10 cellular contexts compared by ENCODE assay signal in genomic region chr19:12834976-12835757, GRCh38. TPM values are rescaled to one million over a fixed set of nuclear protein-coding genes. Genes with fewer than 3 reads are reported as not detected.
DNase-seq lines count a peak whose midpoint lies in the region; TF ChIP-seq lines count a peak whose summit lies in the region.
"Had no signal": no experiment of that assay in that cellular context is flagged by ENCODE, and none has a peak within 500 bp of the region (broad histone marks: within the 10 kb centered on the region; RNA-seq: fewer than 3 reads in every experiment).

No MANE protein-coding gene starts in this region.

- peaks cover 7% of the 10 kb centered on the region for H3K36me3 Mint-ChIP-seq in glutamatergic neuron (ENCODE audit: unreplicated experiment)

- in situ Hi-C loops in ACHN (cut with HindIII; ENCODE audit: low pct_ligation_motif_present, low pct_unique_long_range_greater_than_20kb, low sequenced_read_pairs) (no loop called here), G401 (cut with HindIII; ENCODE audit: low sequenced_read_pairs) (no loop called here)

- H3K27me3 Mint-ChIP-seq in glutamatergic neuron (ENCODE audit: unreplicated experiment), result peaks cover 35% of the 10 kb centered on the region

- no peak overlapping the region for H3K27ac Mint-ChIP-seq in glutamatergic neuron (ENCODE audit: unreplicated experiment)

- H3K4me1 Mint-ChIP-seq in glutamatergic neuron (ENCODE audit: low read depth, unreplicated experiment), result peaks cover 38% of the 10 kb centered on the region

- H3K4me3 Mint-ChIP-seq in glutamatergic neuron (ENCODE audit: unreplicated experiment), result peak overlapping the region; percentile 89

- peak; percentile 24 for DNase-seq in ACHN
- peak; percentile 72 for DNase-seq in G401 (ENCODE audit: low spot score)
- peak; percentile 77 for DNase-seq in glutamatergic neuron
- DNase-seq in activated CD4-positive, CD25-positive, alpha-beta regulatory T cell treated with anti-CD3 and anti-CD28 coated beads, Interleukin-2, amount 50 U/mL, for 72 hours, result no peak
- DNase-seq in ureter (ENCODE audit: low spot score), result no peak
- no peak for DNase-seq in AML-193 (lab: John Stamatoyannopoulos, UW)
- no peak for DNase-seq in NCI-H446 treated with DMSO at 0.1 percent for 48 hours (lab: John Stamatoyannopoulos, UW)
- DNase-seq: MV-4-11 had no signal

- TF ChIP-seq CTCF in glutamatergic neuron (IDR thresholded peaks at IDR 0.05; ENCODE audit: partially characterized antibody, unreplicated experiment), result no peak

- peaks cover 25% of the 10 kb centered on the region for H3K9me3 Mint-ChIP-seq in glutamatergic neuron (ENCODE audit: unreplicated experiment)

TF ChIP-seq in PFSK-1, 5 proteins besides CTCF, POLR2A, EP300 and RAD21:
- TF ChIP-seq REST (IDR thresholded peaks at IDR 0.05; ENCODE audit: insufficient read depth in 1 of 2, low read depth in 2 of 2, low read length in 2 of 2) (no peak), TAF1 (IDR thresholded peaks at IDR 0.05; ENCODE audit: borderline replicate concordance, insufficient read depth, low read length) (no peak), SIN3A (IDR thresholded peaks at IDR 0.05; ENCODE audit: borderline replicate concordance, insufficient read depth, low read length) (no peak), POLR2AphosphoS5 (IDR thresholded peaks at IDR 0.05; ENCODE audit: low read depth, low read length) (peak; percentile 41; the same call in 1 of the 2 replicates), FOXP2 (optimal IDR thresholded peaks at IDR 0.05; ENCODE audit: borderline replicate concordance, extremely low read depth, extremely low read length, insufficient read depth) (peak; percentile 48)

RNA-seq across cellular contexts. Expression of gene RTBDN, which starts 0.8 kb away (rescaled TPM):
- 5.7 and 8.0 TPM in 2 replicates for total RNA-seq in G401 (2014; rRNA removed; shearing (Covaris generic))
- polyA plus RNA-seq in PFSK-1 (2012; ENCODE audit: insufficient read length, low read depth), result 53.5 TPM
- total RNA-seq in glutamatergic neuron (ENCODE audit: unreplicated experiment), result 4.8 TPM
- total RNA-seq in ureter, result not detected
- total RNA-seq: lung had no signal
- polyA plus RNA-seq: lung had no signal

RNA-seq across cellular contexts. Expression of gene MAST1, which starts 3.1 kb away (rescaled TPM):
- 20.4 and 22.6 TPM in 2 replicates for total RNA-seq in G401 (2014; rRNA removed; shearing (Covaris generic))
- 81.7 TPM for polyA plus RNA-seq in PFSK-1 (2012; ENCODE audit: insufficient read length, low read depth)
- 230 TPM for total RNA-seq in glutamatergic neuron (ENCODE audit: unreplicated experiment)
- total RNA-seq in ureter, result 0.36 TPM

RNA-seq across cellular contexts. Expression of gene RNASEH2A, which starts 28.8 kb away (rescaled TPM):
- 69.1 and 124 TPM in 2 replicates for total RNA-seq in G401 (2014; rRNA removed; shearing (Covaris generic))
- 25.0 TPM for polyA plus RNA-seq in PFSK-1 (2012; ENCODE audit: insufficient read length, low read depth)
- total RNA-seq in glutamatergic neuron (ENCODE audit: unreplicated experiment), result 16.7 TPM
- total RNA-seq in ureter, result 8.8 TPM

RNA-seq across cellular contexts. Expression of gene THSD8, which starts 33.3 kb away (rescaled TPM):
- total RNA-seq in G401 (2014; rRNA removed; shearing (Covaris generic)), result not detected in 2 replicates
- polyA plus RNA-seq in PFSK-1 (2012; ENCODE audit: insufficient read length, low read depth), result 9.4 TPM
- total RNA-seq in glutamatergic neuron (ENCODE audit: unreplicated experiment), result 14.4 TPM
- 4.4 TPM for total RNA-seq in ureter

RNA-seq across cellular contexts. Expression of gene PRDX2, which starts 33.6 kb away (rescaled TPM):
- 290 and 300 TPM in 2 replicates for total RNA-seq in G401 (2014; rRNA removed; shearing (Covaris generic))
- 553 TPM for polyA plus RNA-seq in PFSK-1 (2012; ENCODE audit: insufficient read length, low read depth)
- total RNA-seq in glutamatergic neuron (ENCODE audit: unreplicated experiment) (671 TPM), ureter (196 TPM)

Comparison
In these comparisons a context has a peak if more than half of its experiments do, and no peak if none do; other contexts are left out.
1. DNase-seq: peak in ACHN (single experiment), G401 (single experiment) and glutamatergic neuron (single experiment); none in activated CD4-positive, CD25-positive, alpha-beta regulatory T cell treated with anti-CD3 and anti-CD28 coated beads, Interleukin-2, amount 50 U/mL, for 72 hours (single experiment), ureter (single experiment), AML-193 (0 of 2) and NCI-H446 treated with DMSO at 0.1 percent for 48 hours (single experiment).
2. RNA of gene MAST1, which starts 3.1 kb away (total RNA-seq): 230 TPM in glutamatergic neuron (single experiment) and 20.4 to 22.6 TPM in G401; 0.36 TPM in ureter (single experiment); every median in the first group is over 10 times any median in the second.